15 cellular contexts compared by ENCODE assay signal in the genomic region with DNA sequence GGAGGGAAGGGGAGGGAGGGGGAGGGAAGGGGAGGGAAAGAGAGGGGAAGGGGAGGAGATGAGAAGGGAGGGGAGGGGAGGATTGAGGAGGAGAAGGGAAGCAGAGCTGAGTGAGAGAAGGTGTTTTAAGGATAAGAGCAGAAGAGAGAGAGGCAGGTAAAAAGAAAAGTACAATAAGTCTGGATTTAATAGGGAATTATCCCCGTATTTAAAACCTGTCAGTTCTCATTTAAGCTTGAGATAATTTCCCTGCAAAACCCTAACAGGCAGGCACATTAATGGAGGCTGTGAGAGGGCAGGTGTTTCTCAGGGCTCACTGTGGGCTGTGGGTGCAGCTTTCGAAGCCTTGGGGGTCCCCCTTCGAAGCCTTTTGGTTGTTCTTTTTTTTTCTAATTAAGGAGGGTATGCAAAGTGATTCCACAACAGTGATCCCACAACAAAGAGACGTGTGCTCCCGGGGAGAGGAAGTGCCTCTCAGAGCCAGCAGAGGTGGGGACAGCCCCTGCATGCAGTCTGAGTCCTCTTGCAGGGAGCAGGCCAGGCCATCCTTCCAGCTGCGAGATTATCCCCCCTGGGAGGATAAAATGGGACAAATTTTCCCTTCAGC.
A peak's percentile ranks its signal among the peaks of the same experiment; 100 is the strongest.
DNase-seq lines count a peak whose midpoint lies in the region; ATAC-seq, FAIRE-seq and TF ChIP-seq lines count a peak whose summit lies in the region.
"Had no signal": no experiment of that assay in that cellular context is flagged by ENCODE, and none has a peak within 500 bp of the region (broad histone marks: within the 10 kb centered on the region; RNA-seq: fewer than 3 reads in every experiment).

No MANE protein-coding gene starts in this region.

- no peaks in the 10 kb centered on the region for H4K20me1 ChIP-seq in K562 (replicated peaks; ENCODE audit: control insufficient read depth, insufficient read depth, low read length)

- intact Hi-C loops in K562 (cut with micrococcal nuclease), result no loop called here

- TF ChIP-seq POLR2A in K562 (conservative IDR thresholded peaks at IDR 0.05), result no peak

- H3K4me3 Mint-ChIP-seq in nephron progenitor cell, result no peak overlapping the region

- H3K27ac Mint-ChIP-seq in nephron progenitor cell, result no peak overlapping the region

- no TSS peak for BruUV-seq in K562 (replicated peaks; lab: Mats Ljungman, UMichigan)

- peaks cover 76% of the 10 kb centered on the region for H3K27me3 Mint-ChIP-seq in nephron progenitor cell (ENCODE audit: low read depth, poor library complexity)

- H3K27me3 ChIP-seq in K562 (ENCODE audit: control insufficient read depth in 2 of 2, insufficient read depth in 2 of 2, low read length in 2 of 2), result peaks cover 0 to under 1% of the 10 kb centered on the region in 2 experiments; a peak in 1 of 5 replicates

- 1% methylated on average over 6 of the region's 6 CpGs for WGBS in K562 (ENCODE audit: insufficient coverage, low coverage, missing lambda C conversion rate)

- H3K36me3 ChIP-seq in K562 (ENCODE audit: control insufficient read depth, insufficient read depth, low read length), result no peaks in the 10 kb centered on the region
- H3K36me3 ChIP-seq: sigmoid colon had no signal

- H3K4me1 ChIP-seq in K562 (replicated peaks in 1 of 2; ENCODE audit: control insufficient read depth in 2 of 2, insufficient read depth in 2 of 2, low read length in 2 of 2), result no peaks in the 10 kb centered on the region
- H3K4me1 ChIP-seq: sigmoid colon had no signal

- TF ChIP-seq EP300 in K562 (IDR thresholded peaks at IDR 0.05; ENCODE audit: low read length), result no peak

- TF ChIP-seq CTCF in K562 (IDR thresholded peaks at IDR 0.05 in 2 of 3, conservative IDR thresholded peaks at IDR 0.05 in 1 of 3; ENCODE audit: insufficient read depth in 2 of 3, low read depth in 1 of 3, low read length in 3 of 3) (no peak), nephron progenitor cell (IDR thresholded peaks at IDR 0.05) (no peak)

- FAIRE-seq in K562 (lab: Jason Lieb, UNC), result no peak

- no peak overlapping the region for H3K9ac ChIP-seq in K562 (ENCODE audit: insufficient read depth in 1 of 2, low read depth in 2 of 2, low read length in 2 of 2)

- H3K9me1 ChIP-seq in K562 (ENCODE audit: control insufficient read depth, insufficient read depth, low read length), result no peaks in the 10 kb centered on the region

- no peak overlapping the region for H2AFZ ChIP-seq in K562 (ENCODE audit: low read depth, low read length)

- peaks cover 6% of the 10 kb centered on the region for H3K9me3 Mint-ChIP-seq in nephron progenitor cell

- H3K79me2 ChIP-seq in K562 (ENCODE audit: control insufficient read depth, insufficient read depth, low read length), result no peaks in the 10 kb centered on the region

- POLR2A ChIA-PET in K562 (lab: Yijun Ruan, JAX), result no interaction called here

- no peak overlapping the region for H3K4me3 ChIP-seq in K562
- H3K4me3 ChIP-seq: sigmoid colon had no signal

- in situ Hi-C loops in K562 (cut with MboI), result no loop called here

- no peak overlapping the region for H3K4me2 ChIP-seq in K562 (ENCODE audit: insufficient read depth, low read length)

- H3K36me3 Mint-ChIP-seq in nephron progenitor cell (ENCODE audit: low read depth), result no peaks in the 10 kb centered on the region

- ATAC-seq in HG03565 (IDR thresholded peaks at IDR 0.05; ENCODE audit: unreplicated experiment) (peak; percentile 85), K562 (no peak), GM19455 (IDR thresholded peaks at IDR 0.05; ENCODE audit: unreplicated experiment) (no peak)
- ATAC-seq: activated CD4-positive, CD25-positive, alpha-beta regulatory T cell treated with anti-CD3 and anti-CD28 coated beads, Interleukin-2, amount 50 U/mL, for 24 hours had no signal

- no peak for TF ChIP-seq RAD21 in K562 (CRISPR knock-in tag; conservative IDR thresholded peaks at IDR 0.05 in 1 of 2, IDR thresholded peaks at IDR 0.05 in 1 of 2)

- no peaks in the 10 kb centered on the region for H3K9me3 ChIP-seq in K562 (replicated peaks; ENCODE audit: control insufficient read depth, insufficient read depth, low read depth, low read length)
- H3K9me3 ChIP-seq: sigmoid colon had no signal

- H3K27ac ChIP-seq in K562 (ENCODE audit: extremely low read depth, low read depth, low read length), result no peak overlapping the region
- H3K27ac ChIP-seq: sigmoid colon had no signal

- CTCF ChIA-PET in K562 (lab: Yijun Ruan, JAX; ENCODE audit: low intra/inter-chr PET ratio), result no interaction called here

- peaks cover 27% of the 10 kb centered on the region for H3K4me1 Mint-ChIP-seq in nephron progenitor cell

- DNase-seq in stimulated activated CD4-positive, alpha-beta T cell treated with anti-CD3 and anti-CD28 coated beads, Interleukin-15, amount 100 ng/mL, for 24 hours, result peak; percentile 7
- DNase-seq in stimulated activated CD4-positive, alpha-beta T cell treated with anti-CD3 and anti-CD28 coated beads, Interleukin-1b, Interleukin-23, amount 100 ng/mL, for 48 hours, result no peak
- DNase-seq in K562 (ENCODE audit: extremely low read depth in 1 of 4, low spot score in 3 of 4) (no peak), nephron progenitor cell (no peak), NCI-H187 (lab: John Stamatoyannopoulos, UW) (no peak)
- DNase-seq in NK-92 treated with Interleukin-12 subunit alpha and Interleukin-12 subunit beta, amount 100 ng/mL, for 24 hours (lab: John Stamatoyannopoulos, UW), result no peak
- DNase-seq: activated gamma-delta T cell; midbrain; NCI-H1694; NCI-H446 treated with DMSO at 0.1 percent for 48 hours; sigmoid colon; stimulated activated CD4-positive, alpha-beta T cell treated with anti-CD3 and anti-CD28 coated beads, Interleukin-2, amount 100 ng/mL, for 24 hours had no signal

TF ChIP-seq in K562, 482 proteins besides CTCF, POLR2A, EP300 and RAD21:
- TF ChIP-seq PCBP2 (IDR thresholded peaks at IDR 0.05; ENCODE audit: low read depth, low read length, poor library complexity, severe bottlenecking), result peak; percentile 59
- TF ChIP-seq, protein P1, sequence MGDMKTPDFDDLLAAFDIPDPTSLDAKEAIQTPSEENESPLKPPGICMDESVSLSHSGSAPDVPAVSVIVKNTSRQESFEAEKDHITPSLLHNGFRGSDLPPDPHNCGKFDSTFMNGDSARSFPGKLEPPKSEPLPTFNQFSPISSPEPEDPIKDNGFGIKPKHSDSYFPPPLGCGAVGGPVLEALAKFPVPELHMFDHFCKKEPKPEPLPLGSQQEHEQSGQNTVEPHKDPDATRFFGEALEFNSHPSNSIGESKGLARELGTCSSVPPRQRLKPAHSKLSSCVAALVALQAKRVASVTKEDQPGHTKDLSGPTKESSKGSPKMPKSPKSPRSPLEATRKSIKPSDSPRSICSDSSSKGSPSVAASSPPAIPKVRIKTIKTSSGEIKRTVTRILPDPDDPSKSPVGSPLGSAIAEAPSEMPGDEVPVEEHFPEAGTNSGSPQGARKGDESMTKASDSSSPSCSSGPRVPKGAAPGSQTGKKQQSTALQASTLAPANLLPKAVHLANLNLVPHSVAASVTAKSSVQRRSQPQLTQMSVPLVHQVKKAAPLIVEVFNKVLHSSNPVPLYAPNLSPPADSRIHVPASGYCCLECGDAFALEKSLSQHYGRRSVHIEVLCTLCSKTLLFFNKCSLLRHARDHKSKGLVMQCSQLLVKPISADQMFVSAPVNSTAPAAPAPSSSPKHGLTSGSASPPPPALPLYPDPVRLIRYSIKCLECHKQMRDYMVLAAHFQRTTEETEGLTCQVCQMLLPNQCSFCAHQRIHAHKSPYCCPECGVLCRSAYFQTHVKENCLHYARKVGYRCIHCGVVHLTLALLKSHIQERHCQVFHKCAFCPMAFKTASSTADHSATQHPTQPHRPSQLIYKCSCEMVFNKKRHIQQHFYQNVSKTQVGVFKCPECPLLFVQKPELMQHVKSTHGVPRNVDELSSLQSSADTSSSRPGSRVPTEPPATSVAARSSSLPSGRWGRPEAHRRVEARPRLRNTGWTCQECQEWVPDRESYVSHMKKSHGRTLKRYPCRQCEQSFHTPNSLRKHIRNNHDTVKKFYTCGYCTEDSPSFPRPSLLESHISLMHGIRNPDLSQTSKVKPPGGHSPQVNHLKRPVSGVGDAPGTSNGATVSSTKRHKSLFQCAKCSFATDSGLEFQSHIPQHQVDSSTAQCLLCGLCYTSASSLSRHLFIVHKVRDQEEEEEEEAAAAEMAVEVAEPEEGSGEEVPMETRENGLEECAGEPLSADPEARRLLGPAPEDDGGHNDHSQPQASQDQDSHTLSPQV (IDR thresholded peaks at IDR 0.05), result no peak
TF ChIP-seq in K562: peak in this region for 1.
